25 cellular contexts compared by ENCODE assay signal in the genomic region with DNA sequence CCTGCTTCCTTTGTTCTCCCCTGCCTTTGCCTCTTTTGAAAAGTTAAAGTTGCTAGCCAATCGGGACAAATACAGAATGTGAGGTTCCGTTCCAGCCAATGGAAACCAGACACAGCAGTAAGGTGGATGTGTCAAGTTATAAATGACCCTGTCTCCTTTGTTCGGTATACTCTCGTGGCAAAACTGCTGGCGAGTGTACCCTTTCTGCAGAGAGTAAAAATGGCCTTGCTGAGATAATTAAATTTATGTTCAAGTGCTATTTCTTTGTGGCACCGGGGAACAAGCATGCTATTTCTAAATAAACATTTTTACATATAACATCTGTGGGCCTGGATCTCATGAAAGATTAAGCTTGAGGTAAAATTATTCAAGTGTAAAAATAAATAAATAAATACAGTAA.
"Had no signal": no experiment of that assay in that cellular context is flagged by ENCODE, and none has a peak within 500 bp of the region (broad histone marks: within the 10 kb centered on the region; RNA-seq: fewer than 3 reads in every experiment).

No MANE protein-coding gene starts in this region.

- H3K4me1 Mint-ChIP-seq: neural crest cell had no signal

- H2AFZ ChIP-seq: parathyroid adenoma had no signal

- H3K4me1 ChIP-seq: left lung, parathyroid adenoma, stomach, thyroid gland, vagina had no signal

- H3K27ac ChIP-seq: dorsolateral prefrontal cortex, epithelial cell of prostate, gastrocnemius medialis, parathyroid adenoma, stomach, thyroid gland, vagina had no signal

- H3K9me3 ChIP-seq: gastrocnemius medialis, lower lobe of right lung, stomach, thyroid gland, vagina had no signal

- H3K27ac Mint-ChIP-seq: naive thymus-derived CD8-positive, alpha-beta T cell; progenitor cell of endocrine pancreas; stimulated activated effector memory CD8-positive, alpha-beta T cell treated with anti-CD3 and anti-CD28 coated beads, Interleukin-12 subunit alpha, Interleukin-12 subunit beta, amount 100 ng/mL, for 72 hours had no signal

- DNase-seq: dorsolateral prefrontal cortex; effector CD4-positive, alpha-beta T cell; foreskin fibroblast; gastrocnemius medialis; head of caudate nucleus; left cardiac atrium; left lung; lower lobe of right lung; naive thymus-derived CD8-positive, alpha-beta T cell; stimulated activated CD4-positive, alpha-beta T cell treated with anti-CD3 and anti-CD28 coated beads, Interleukin-2, amount 100 ng/mL, for 24 hours; stimulated activated CD4-positive, alpha-beta T cell treated with anti-CD3 and anti-CD28 coated beads, Interleukin-4, amount 100 ng/mL, for 24 hours; stimulated activated naive CD4-positive, alpha-beta T cell treated with Interleukin-2 at 50 U/mL for 16 hours; stomach; thyroid gland; trophoblast cell had no signal

- H3K9ac ChIP-seq: parathyroid adenoma had no signal

- FAIRE-seq: colon, islet of Langerhans had no signal

- H3K27me3 Mint-ChIP-seq: naive thymus-derived CD8-positive, alpha-beta T cell; progenitor cell of endocrine pancreas had no signal

- H3K27me3 ChIP-seq: dorsolateral prefrontal cortex, gastrocnemius medialis, left lung, stomach, thyroid gland, vagina had no signal

- H3K4me3 Mint-ChIP-seq: naive thymus-derived CD8-positive, alpha-beta T cell; neural crest cell; stimulated activated effector memory CD8-positive, alpha-beta T cell treated with anti-CD3 and anti-CD28 coated beads, Interleukin-12 subunit alpha, Interleukin-12 subunit beta, amount 100 ng/mL, for 72 hours had no signal

- H3K4me3 ChIP-seq: dorsolateral prefrontal cortex, gastrocnemius medialis, left lung, lower lobe of right lung, stomach, thyroid gland, vagina had no signal

- ATAC-seq: esophagus mucosa; gastrocnemius medialis; left cardiac atrium; lower lobe of right lung; naive thymus-derived CD8-positive, alpha-beta T cell; sciatic nerve; stimulated activated effector memory CD8-positive, alpha-beta T cell treated with anti-CD3 and anti-CD28 coated beads, Interleukin-12 subunit alpha, Interleukin-12 subunit beta, amount 100 ng/mL, for 72 hours had no signal
